In genomic region chr2:120910069-120910468, GRCh38 we compare ENCODE assay signal across 27 cellular contexts.
"Had no signal": no experiment of that assay in that cellular context is flagged by ENCODE, and none has a peak within 500 bp of the region (broad histone marks: within the 10 kb centered on the region; RNA-seq: fewer than 3 reads in every experiment).

No MANE protein-coding gene starts in this region.

- H3K4me3 ChIP-seq: body of pancreas, cardiac muscle cell, heart left ventricle, left lung, lung, pancreas, prostate gland, skin epidermis, testis, transverse colon had no signal

- H3K9me3 ChIP-seq: body of pancreas, heart left ventricle, left lung, pancreas, prostate gland, testis, transverse colon had no signal

- H3K36me3 ChIP-seq: cardiac muscle cell, heart left ventricle, left lung, pancreas, prostate gland, transverse colon had no signal

- H3K4me1 ChIP-seq: prostate gland had no signal

- DNase-seq: activated CD4-positive, alpha-beta T cell treated with anti-CD3 and anti-CD28 coated beads, Interleukin-2, amount 50 U/mL, for 1 hour; activated CD4-positive, CD25-positive, alpha-beta regulatory T cell treated with anti-CD3 and anti-CD28 coated beads, Interleukin-2, amount 50 U/mL, for 72 hours; activated CD8-positive, alpha-beta T cell treated with anti-CD3 and anti-CD28 coated beads for 36 hours; activated naive CD4-positive, alpha-beta T cell; activated T-cell treated with anti-CD3 and anti-CD28 coated beads, Interleukin-2, amount 50 U/mL, for 48 hours; body of pancreas; foreskin fibroblast; kidney glomerular epithelial cell; left lung; naive thymus-derived CD4-positive, alpha-beta T cell; pancreas; retina; stimulated activated CD4-positive, alpha-beta T cell treated with anti-CD3 and anti-CD28 coated beads, Interleukin-12 subunit alpha, Interleukin-12 subunit beta, amount 100 ng/mL, for 4 hours; stimulated activated CD4-positive, alpha-beta T cell treated with anti-CD3 and anti-CD28 coated beads, Interleukin-4, amount 100 ng/mL, for 1 hour; stimulated activated naive CD8-positive, alpha-beta T cell treated with anti-CD3 and anti-CD28 coated beads, Interleukin-15, Interleukin-2, amounts not matched to agents 100 U/mL and 50 U/mL, for 24 hours; SW 1271; T-helper 9 cell; testis; transverse colon had no signal

- H3K27me3 ChIP-seq: body of pancreas, cardiac muscle cell, heart left ventricle, left lung, pancreas, testis, transverse colon had no signal

- H3K27ac ChIP-seq: body of pancreas, cardiac muscle cell, heart left ventricle, left lung, pancreas, prostate gland, transverse colon had no signal

- ATAC-seq: activated CD8-positive, alpha-beta T cell treated with anti-CD3 and anti-CD28 coated beads for 36 hours; body of pancreas; heart left ventricle; left lung; naive thymus-derived CD4-positive, alpha-beta T cell; pancreas; sciatic nerve; stimulated activated naive CD8-positive, alpha-beta T cell treated with anti-CD3 and anti-CD28 coated beads, Interleukin-15, Interleukin-2, amounts not matched to agents 100 U/mL and 50 U/mL, for 24 hours had no signal

- FAIRE-seq: pancreas, TTC549, urothelium cell line had no signal
